11 cellular contexts compared by ENCODE assay signal in the genomic region with DNA sequence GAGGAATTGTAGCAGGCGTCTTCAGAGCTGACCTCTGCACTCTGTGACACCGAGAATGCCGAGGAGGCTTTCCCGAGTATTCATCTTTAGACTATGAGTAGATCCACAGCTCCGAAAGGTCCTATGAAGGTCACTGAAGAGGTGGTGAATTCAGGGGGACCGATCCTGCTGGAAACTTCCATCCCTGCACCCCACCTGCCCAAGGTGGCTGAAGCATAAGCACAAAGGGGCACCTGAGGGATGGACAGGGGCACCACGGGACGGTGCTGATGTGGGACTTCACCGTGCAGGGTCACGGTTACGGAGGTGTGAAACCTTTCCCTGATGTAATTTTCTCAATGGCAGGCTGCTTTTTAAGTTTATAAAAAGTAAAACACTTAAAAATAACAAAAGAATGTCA. TPM values are rescaled to one million over a fixed set of nuclear protein-coding genes. Genes with fewer than 3 reads are reported as not detected.
"Had no signal": no experiment of that assay in that cellular context is flagged by ENCODE, and none has a peak within 500 bp of the region (broad histone marks: within the 10 kb centered on the region; RNA-seq: fewer than 3 reads in every experiment).

No MANE protein-coding gene starts in this region.

- H3K27me3 ChIP-seq: left lung, pancreas had no signal

- ATAC-seq: left lung, pancreas had no signal

- H3K27ac ChIP-seq: left lung had no signal

- H3K4me3 Mint-ChIP-seq: nephron had no signal

- H3K4me3 ChIP-seq: left lung, pancreas had no signal

- H3K27ac Mint-ChIP-seq: nephron had no signal

- FAIRE-seq: keratinocyte, pancreas, urothelium cell line had no signal

- H3K9me3 Mint-ChIP-seq: nephron had no signal

- H3K9me3 ChIP-seq: left lung, pancreas had no signal

- DNase-seq: activated CD8-positive, alpha-beta memory T cell treated with anti-CD3 and anti-CD28 coated beads for 24 hours; activated effector memory CD4-positive, alpha-beta T cell treated with Interleukin-2 at 50 U/mL for 16 hours; caudate nucleus; cortex of kidney; effector CD8-positive, alpha-beta T cell; left lung; pancreas had no signal

RNA-seq across cellular contexts. Expression of a gene that starts 50.6 kb away (rescaled TPM):
- total RNA-seq: skeletal muscle tissue had no signal
- polyA plus RNA-seq: keratinocyte had no signal
